Comparison of ENCODE assay signal across 11 cellular contexts in genomic region chr10:90288403-90288933, GRCh38.
DNase-seq lines count a peak whose midpoint lies in the region; ATAC-seq, FAIRE-seq and TF ChIP-seq lines count a peak whose summit lies in the region.
"Had no signal": no experiment of that assay in that cellular context is flagged by ENCODE, and none has a peak within 500 bp of the region (broad histone marks: within the 10 kb centered on the region; RNA-seq: fewer than 3 reads in every experiment).

No MANE protein-coding gene starts in this region.

- H4K20me1 ChIP-seq in HepG2 (ENCODE audit: insufficient read depth, low read length), result no peaks in the 10 kb centered on the region

- in situ Hi-C loops in brain microvascular endothelial cell (cut with HindIII; ENCODE audit: low pct_ligation_motif_present, low sequenced_read_pairs) (no loop called here), HepG2 (cut with HindIII; ENCODE audit: extremely low pct_ligation_motif_present, low pct_unique_long_range_greater_than_20kb) (no loop called here), HAP-1 (cut with MboI; ENCODE audit: low sequenced_read_pairs) (no loop called here)

- no peak overlapping the region for H3K9ac ChIP-seq in HepG2 (ENCODE audit: insufficient read depth, low read depth, low read length)

- H3K4me1 ChIP-seq in HepG2 (ENCODE audit: insufficient read depth, low read length), result no peaks in the 10 kb centered on the region
- no peaks in the 10 kb centered on the region for H3K4me1 ChIP-seq in HAP-1

- H3K4me3 ChIP-seq in brain microvascular endothelial cell (ENCODE audit: low read depth, low read length) (no peak overlapping the region), HepG2 (replicated peaks in 1 of 3; ENCODE audit: insufficient read depth in 1 of 3, low read depth in 2 of 3, low read length in 3 of 3) (no peak overlapping the region), HAP-1 (no peak overlapping the region)

- intact Hi-C loops in HepG2 (cut with micrococcal nuclease; ENCODE audit: unreplicated experiment), result no loop called here

- ATAC-seq in HepG2 (no peak), GM18873 (IDR thresholded peaks at IDR 0.05; ENCODE audit: low FRiP score, unreplicated experiment) (no peak)

- no peak for TF ChIP-seq EP300 in Ishikawa (IDR thresholded peaks at IDR 0.05; ENCODE audit: borderline replicate concordance)
- TF ChIP-seq EP300 in HepG2 (IDR thresholded peaks at IDR 0.05; ENCODE audit: low read depth in 2 of 2, low read length in 2 of 2), result no peak
- no peak for TF ChIP-seq EP300 in HepG2 (CRISPR knock-in tag; IDR thresholded peaks at IDR 0.05; ENCODE audit: borderline replicate concordance)

- POLR2A ChIA-PET in HepG2 (lab: Yijun Ruan, JAX), result no interaction called here

- H3K36me3 ChIP-seq in brain microvascular endothelial cell (replicated peaks) (no peaks in the 10 kb centered on the region), HepG2 (replicated peaks in 1 of 2; ENCODE audit: control insufficient read depth in 1 of 2, insufficient read depth in 2 of 2, low read length in 2 of 2) (no peaks in the 10 kb centered on the region), HAP-1 (replicated peaks) (no peaks in the 10 kb centered on the region)

- H3K79me2 ChIP-seq in HepG2 (ENCODE audit: insufficient read depth, low read length), result no peaks in the 10 kb centered on the region

- no peak for TF ChIP-seq POLR2A in HepG2 (IDR thresholded peaks at IDR 0.05; ENCODE audit: insufficient read depth in 1 of 2, low read depth in 2 of 2, low read length in 2 of 2)

- H3K4me2 ChIP-seq in HepG2 (ENCODE audit: low read depth, low read length), result no peak overlapping the region

- no peaks in the 10 kb centered on the region for H3K9me3 ChIP-seq in HepG2 (ENCODE audit: low read length)
- H3K9me3 ChIP-seq in HAP-1, result no peaks in the 10 kb centered on the region

- peak; percentile 69 for TF ChIP-seq RAD21 in Ishikawa (IDR thresholded peaks at IDR 0.05; ENCODE audit: low read depth)
- no peak for TF ChIP-seq RAD21 in HepG2 (CRISPR knock-in tag; IDR thresholded peaks at IDR 0.05)

- no peak for FAIRE-seq in D721Med (lab: Jason Lieb, UNC)
- no peak for FAIRE-seq in HepG2 (lab: Jason Lieb, UNC)
- FAIRE-seq: G401.6 had no signal

- H2AFZ ChIP-seq in HepG2 (ENCODE audit: low read length), result no peak overlapping the region

- CTCF ChIA-PET in HepG2 (lab: Yijun Ruan, JAX; ENCODE audit: low intra/inter-chr PET ratio, low total read pairs), result no interaction called here

- peak; percentile 36 for TF ChIP-seq CTCF in D721Med (IDR thresholded peaks at IDR 0.05; ENCODE audit: insufficient read depth, missing control alignments)
- peak; percentile 66 for TF ChIP-seq CTCF in brain microvascular endothelial cell (IDR thresholded peaks at IDR 0.05; ENCODE audit: low read depth, low read length, missing control alignments)
- TF ChIP-seq CTCF in HepG2 (CRISPR knock-in tag; IDR thresholded peaks at IDR 0.05), result no peak

- H3K27ac ChIP-seq in brain microvascular endothelial cell (no peak overlapping the region), HepG2 (ENCODE audit: extremely low read length, insufficient read depth, low read length) (no peak overlapping the region)

- H3K27me3 ChIP-seq in brain microvascular endothelial cell (replicated peaks), result no peaks in the 10 kb centered on the region
- no peaks in the 10 kb centered on the region; a peak in 1 of 5 replicates for H3K27me3 ChIP-seq in HepG2 (ENCODE audit: control insufficient read depth in 1 of 2, insufficient read depth in 2 of 2, low read length in 2 of 2)
- no peaks in the 10 kb centered on the region for H3K27me3 ChIP-seq in HAP-1 (ENCODE audit: low read depth)

- no TSS peak for BruUV-seq in HepG2 (replicated peaks; lab: Mats Ljungman, UMichigan)

- 0% methylated on average over 1 of the region's 1 CpG for WGBS in HepG2 (ENCODE audit: low lambda C conversion rate)

- DNase-seq in D721Med (ENCODE audit: insufficient read length, low spot score), result no peak
- DNase-seq in brain microvascular endothelial cell, result peak; percentile 56
- no peak for DNase-seq in HepG2 (ENCODE audit: low spot score)
- DNase-seq in HAP-1 (ENCODE audit: low spot score in 2 of 2), result no peak
- no peak for DNase-seq in activated CD4-positive, alpha-beta T cell treated with anti-CD3 and anti-CD28 coated beads for 1 hour
- DNase-seq in SIG-M5 treated with dmso at 0.1 percent for 504 hours (lab: John Stamatoyannopoulos, UW; ENCODE audit: unreplicated experiment), result no peak
- DNase-seq: activated T-cell treated with anti-CD3 and anti-CD28 coated beads, Interleukin-2, amount 50 U/mL, for 48 hours; NCI-H524 had no signal

TF ChIP-seq in Ishikawa, 13 proteins besides CTCF, POLR2A, EP300 and RAD21 (continues in another document):
- TF ChIP-seq TEAD4 (IDR thresholded peaks at IDR 0.05) (no peak), YY1 (IDR thresholded peaks at IDR 0.05; ENCODE audit: low read depth) (no peak), USF1 (IDR thresholded peaks at IDR 0.05) (no peak), TAF1 (IDR thresholded peaks at IDR 0.05; ENCODE audit: low read depth) (no peak), TCF12 (IDR thresholded peaks at IDR 0.05; ENCODE audit: low read depth) (no peak), ZBTB7A (IDR thresholded peaks at IDR 0.05; ENCODE audit: low read depth) (no peak), NFIC (IDR thresholded peaks at IDR 0.05) (no peak), REST (IDR thresholded peaks at IDR 0.05; ENCODE audit: low read depth) (no peak)

TF ChIP-seq in HepG2, 621 proteins besides CTCF, POLR2A, EP300 and RAD21:
- TF ChIP-seq PPARG (CRISPR knock-in tag; conservative IDR thresholded peaks at IDR 0.05) (no peak), STAG1 (CRISPR knock-in tag; IDR thresholded peaks at IDR 0.05) (peak; percentile 7; the same call in 1 of the 2 replicates), ZFP36 (IDR thresholded peaks at IDR 0.05; ENCODE audit: borderline replicate concordance, low read depth, low read length, partially characterized antibody) (no peak), RBAK (CRISPR knock-in tag; IDR thresholded peaks at IDR 0.05) (no peak)
